ENCODE assay signal across 8 cellular contexts in the genomic region with DNA sequence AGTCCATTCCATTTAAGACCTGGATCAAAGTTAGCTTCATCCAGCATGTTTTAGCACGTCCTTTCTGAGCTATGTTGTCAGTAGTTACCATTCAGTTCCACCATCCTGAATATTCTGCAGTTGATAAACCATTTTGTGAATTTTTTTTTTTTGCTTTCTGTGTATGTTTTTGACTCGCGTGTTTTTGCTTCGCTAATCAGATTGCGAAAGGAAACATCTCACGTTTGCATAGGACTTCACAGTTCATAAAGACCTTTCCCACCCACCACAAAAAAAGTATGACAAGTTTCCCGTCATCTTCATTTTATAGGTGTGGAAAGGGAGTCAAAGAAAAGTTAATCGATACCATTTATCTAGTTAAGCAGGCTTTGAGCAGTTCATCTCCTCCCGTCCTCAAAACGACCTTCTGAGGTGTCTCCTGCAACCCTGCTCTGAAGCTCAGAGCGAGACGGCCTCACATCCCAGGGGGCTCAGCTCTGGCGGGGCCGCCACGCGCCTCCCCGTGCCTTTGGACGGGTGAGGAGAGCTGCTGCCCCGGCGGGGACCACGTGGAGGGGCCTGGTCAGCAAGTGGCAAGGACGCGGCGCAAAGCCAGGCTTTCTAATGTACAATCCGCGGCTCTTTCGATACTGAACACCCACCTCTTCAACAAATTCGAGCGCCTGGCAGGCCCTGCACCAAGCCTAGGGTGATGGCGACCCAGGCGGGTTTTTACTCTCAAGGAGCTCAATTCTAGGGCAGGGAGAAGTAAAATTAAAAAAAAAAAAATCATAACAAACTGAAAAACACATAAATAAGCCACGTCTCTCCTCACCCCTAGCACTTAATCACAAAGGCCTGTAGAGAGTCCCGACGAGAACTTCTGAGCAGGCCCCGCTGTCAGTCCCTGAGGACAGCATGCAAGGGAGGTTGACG. TPM values are rescaled to one million over a fixed set of nuclear protein-coding genes. Genes with fewer than 3 reads are reported as not detected.
DNase-seq lines count a peak whose midpoint lies in the region; ATAC-seq and TF ChIP-seq lines count a peak whose summit lies in the region.

No MANE protein-coding gene starts in this region.

- POLR2A ChIA-PET in activated CD4-positive, alpha-beta memory T cell treated with anti-CD3 and anti-CD28 coated beads, Interleukin-2, amount 10 ng/mL, durations not matched to agents 7 days and 5 days (lab: Charles Lee) = interaction anchor here (0.7 to 2.2 kb wide), 7 partner anchors 24 to 597 kb away, joined by 3 to 12 read pairs (median 3); a partner anchor contains a TSS

- H3K9me3 Mint-ChIP-seq in activated CD4-positive, alpha-beta memory T cell treated with anti-CD3 and anti-CD28 coated beads, Interleukin-2, amount 10 ng/mL, durations not matched to agents 7 days and 5 days = peaks cover 3% of the 10 kb centered on the region
- no peaks in the 10 kb centered on the region for H3K9me3 Mint-ChIP-seq in natural killer cell

- peaks cover 29% of the 10 kb centered on the region for H3K4me1 ChIP-seq in DOHH2 (ENCODE audit: control insufficient read depth, low read length)

- CTCF ChIA-PET in activated CD4-positive, alpha-beta memory T cell treated with anti-CD3 and anti-CD28 coated beads, Interleukin-2, amount 10 ng/mL, durations not matched to agents 7 days and 5 days (lab: Charles Lee) = interaction anchor here (0.9 to 2.9 kb wide), 5 partner anchors 15 to 728 kb away, joined by 3 to 12 read pairs (median 3); a partner anchor contains a TSS

- H3K4me1 Mint-ChIP-seq in activated CD4-positive, alpha-beta memory T cell treated with anti-CD3 and anti-CD28 coated beads, Interleukin-2, amount 10 ng/mL, durations not matched to agents 7 days and 5 days = peaks cover 20% of the 10 kb centered on the region
- H3K4me1 Mint-ChIP-seq in natural killer cell = peaks cover 27 to 31% of the 10 kb centered on the region in 2 donors

- H3K27ac ChIP-seq in DOHH2 (ENCODE audit: low read depth, low read length) = no peak overlapping the region

- H3K4me3 Mint-ChIP-seq in activated CD4-positive, alpha-beta memory T cell treated with anti-CD3 and anti-CD28 coated beads, Interleukin-2, amount 10 ng/mL, durations not matched to agents 7 days and 5 days = peak overlapping the region; percentile 94
- H3K4me3 Mint-ChIP-seq in natural killer cell = peak overlapping the region; percentile 98

- no peaks in the 10 kb centered on the region; the same call in 1 of the 2 replicates for H3K27me3 ChIP-seq in DOHH2 (ENCODE audit: control insufficient read depth, low read length)

- peak; percentile 17 for DNase-seq in activated CD4-positive, alpha-beta memory T cell treated with anti-CD3 and anti-CD28 coated beads, Interleukin-2, amount 10 ng/mL, durations not matched to agents 7 days and 5 days
- DNase-seq in natural killer cell (peak; percentile 24), GM20000 (ENCODE audit: low spot score) (no peak), dedifferentiated amniotic fluid mesenchymal stem cell (ENCODE audit: extremely low spot score) (no peak), NCI-H2107 (lab: John Stamatoyannopoulos, UW) (no peak)

- H3F3A ChIP-seq in DOHH2 (ENCODE audit: control insufficient read depth, insufficient read depth) = peaks cover 18% of the 10 kb centered on the region

- peak overlapping the region; percentile 78 for H3K27ac Mint-ChIP-seq in activated CD4-positive, alpha-beta memory T cell treated with anti-CD3 and anti-CD28 coated beads, Interleukin-2, amount 10 ng/mL, durations not matched to agents 7 days and 5 days
- peak overlapping the region; percentile 89 to 98 for H3K27ac Mint-ChIP-seq in natural killer cell

- H3K9me2 ChIP-seq in DOHH2 (replicated peaks; ENCODE audit: control insufficient read depth, low read length) = no peaks in the 10 kb centered on the region

- peaks cover 10% of the 10 kb centered on the region for H3K36me3 ChIP-seq in DOHH2 (ENCODE audit: control insufficient read depth, low read length)

- intact Hi-C loops in natural killer cell (cut with micrococcal nuclease) = loop anchor here (1.0 to 5.0 kb wide), 2 partner anchors 73 to 363 kb away; a partner anchor contains a TSS

- no peak for TF ChIP-seq CTCF in DOHH2 (IDR thresholded peaks at IDR 0.05; ENCODE audit: low read depth, low read length, poor library complexity, severe bottlenecking)
- TF ChIP-seq CTCF in natural killer cell (IDR thresholded peaks at IDR 0.05) = no peak
- TF ChIP-seq CTCF in GM20000 (IDR thresholded peaks at IDR 0.05; ENCODE audit: extremely low read depth, missing control alignments) = no peak

- no peaks in the 10 kb centered on the region for H4K20me1 ChIP-seq in DOHH2 (ENCODE audit: control insufficient read depth, insufficient read depth, low read depth, low read length)

- peak overlapping the region; percentile 97 for H3K4me2 ChIP-seq in DOHH2 (ENCODE audit: low read length)

- peak overlapping the region; percentile 89 for H3K4me3 ChIP-seq in DOHH2 (ENCODE audit: low read length)

- ATAC-seq in HG02938 (IDR thresholded peaks at IDR 0.05; ENCODE audit: unreplicated experiment) (peak; percentile 11), esophagus mucosa (peak; percentile 27), natural killer cell (peak; percentile 9 to 36 (median 19))

- H3K27me3 Mint-ChIP-seq in activated CD4-positive, alpha-beta memory T cell treated with anti-CD3 and anti-CD28 coated beads, Interleukin-2, amount 10 ng/mL, durations not matched to agents 7 days and 5 days = peaks cover 11% of the 10 kb centered on the region
- H3K27me3 Mint-ChIP-seq in natural killer cell (ENCODE audit: low read depth in 2 of 2) = no peaks in the 10 kb centered on the region

- peaks cover 35% of the 10 kb centered on the region for H3K79me2 ChIP-seq in DOHH2 (ENCODE audit: control insufficient read depth, low read length)

- peaks cover 6% of the 10 kb centered on the region for H3K36me3 Mint-ChIP-seq in activated CD4-positive, alpha-beta memory T cell treated with anti-CD3 and anti-CD28 coated beads, Interleukin-2, amount 10 ng/mL, durations not matched to agents 7 days and 5 days (ENCODE audit: low read depth)
- H3K36me3 Mint-ChIP-seq in natural killer cell = no peaks in the 10 kb centered on the region

- no peaks in the 10 kb centered on the region for H3K9me3 ChIP-seq in DOHH2 (ENCODE audit: control insufficient read depth, insufficient read depth, low read length)

RNA-seq across cellular contexts. Expression of a gene that starts 1.0 kb away (rescaled TPM):
- total RNA-seq in activated CD4-positive, alpha-beta memory T cell treated with anti-CD3 and anti-CD28 coated beads, Interleukin-2, amount 10 ng/mL, durations not matched to agents 7 days and 5 days = 10 to 100 TPM; 26.0 to 27.0 TPM
- 4.3 TPM for total RNA-seq in esophagus mucosa
- total RNA-seq in natural killer cell = 10 to 100 TPM; 24.1 to 37.5 (median 34.4) TPM

RNA-seq across cellular contexts. Expression of a gene that starts 32.2 kb away (rescaled TPM):
- 1 to 10 TPM; 5.5 to 6.4 TPM for total RNA-seq in activated CD4-positive, alpha-beta memory T cell treated with anti-CD3 and anti-CD28 coated beads, Interleukin-2, amount 10 ng/mL, durations not matched to agents 7 days and 5 days
- total RNA-seq in esophagus mucosa = 2.8 TPM
- total RNA-seq in natural killer cell = 10 to 100 TPM; 12.5 to 24.0 (median 15.1) TPM

Comparison
In these comparisons a context has a peak if more than half of its experiments do, and no peak if none do; other contexts are left out.
1. DNase-seq: peak in activated CD4-positive, alpha-beta memory T cell treated with anti-CD3 and anti-CD28 coated beads, Interleukin-2, amount 10 ng/mL, durations not matched to agents 7 days and 5 days (single experiment) and natural killer cell (single experiment); none in GM20000 (single experiment), dedifferentiated amniotic fluid mesenchymal stem cell (single experiment) and NCI-H2107 (single experiment).
2. Peak in every context shown above with its lines, with median percentiles within 50 percentile points of each other: ATAC-seq.